Comparison of ENCODE assay signal across 9 cellular contexts in genomic region chr1:169595764-169596711, GRCh38. TPM values are rescaled to one million over a fixed set of nuclear protein-coding genes. Genes with fewer than 3 reads are reported as not detected.
DNase-seq lines count a peak whose midpoint lies in the region; ATAC-seq and TF ChIP-seq lines count a peak whose summit lies in the region.
"Had no signal": no experiment of that assay in that cellular context is flagged by ENCODE, and none has a peak within 500 bp of the region (broad histone marks: within the 10 kb centered on the region; RNA-seq: fewer than 3 reads in every experiment).

No MANE protein-coding gene starts in this region.

- no peak overlapping the region for H3K4me3 ChIP-seq in HEK293 (ENCODE audit: low read depth, low read length)
- no peak overlapping the region for H3K4me3 ChIP-seq in sigmoid colon

- H3K27ac Mint-ChIP-seq in Calu3 (ENCODE audit: unreplicated experiment) = no peak overlapping the region
- H3K27ac Mint-ChIP-seq in activated CD4-positive, alpha-beta memory T cell treated with anti-CD3 and anti-CD28 coated beads, Interleukin-2, amount 10 ng/mL, durations not matched to agents 7 days and 5 days = no peak overlapping the region

- 36 to 68% methylated on average over 3 of the region's 3 CpGs for WGBS in sigmoid colon, 2 donors

- H3K36me3 ChIP-seq in HEK293 (ENCODE audit: control insufficient read depth in 2 of 2, insufficient read depth in 1 of 2, low read length in 2 of 2) (no peaks in the 10 kb centered on the region), sigmoid colon (no peaks in the 10 kb centered on the region)

- POLR2A ChIA-PET in HEK293 (lab: Yijun Ruan, JAX) = no interaction called here
- POLR2A ChIA-PET in activated CD4-positive, alpha-beta memory T cell treated with anti-CD3 and anti-CD28 coated beads, Interleukin-2, amount 10 ng/mL, durations not matched to agents 7 days and 5 days (lab: Charles Lee) = interaction anchor here (1.2 to 2.3 kb wide), 3 partner anchors 9 to 199 kb away, joined by 3 to 12 read pairs (median 6); partner anchors contain the start of genes F5 and METTL18

- TF ChIP-seq CTCF in Calu3 (IDR thresholded peaks at IDR 0.05; ENCODE audit: unreplicated experiment) (no peak), HEK293 (tag by site-specific recombination; IDR thresholded peaks at IDR 0.05) (no peak), sigmoid colon (IDR thresholded peaks at IDR 0.05) (no peak)

- H3K4me3 Mint-ChIP-seq in Calu3 (ENCODE audit: low read depth, unreplicated experiment) = no peak overlapping the region
- H3K4me3 Mint-ChIP-seq in activated CD4-positive, alpha-beta memory T cell treated with anti-CD3 and anti-CD28 coated beads, Interleukin-2, amount 10 ng/mL, durations not matched to agents 7 days and 5 days = no peak overlapping the region
- H3K4me3 Mint-ChIP-seq: central memory CD8-positive, alpha-beta T cell had no signal

- H3K27ac ChIP-seq in HEK293 (ENCODE audit: extremely low read depth, low read depth, low read length) (no peak overlapping the region), sigmoid colon (no peak overlapping the region)

- no peak for TF ChIP-seq EP300 in sigmoid colon (IDR thresholded peaks at IDR 0.05)

- H3K9me3 ChIP-seq in HEK293 (ENCODE audit: control insufficient read depth, insufficient read depth, low read depth, low read length) = no peaks in the 10 kb centered on the region
- no peaks in the 10 kb centered on the region for H3K9me3 ChIP-seq in sigmoid colon

- H3K27me3 ChIP-seq in sigmoid colon = no peaks in the 10 kb centered on the region

- peak; percentile 36 for DNase-seq in Calu3
- DNase-seq in activated CD4-positive, alpha-beta memory T cell treated with anti-CD3 and anti-CD28 coated beads, Interleukin-2, amount 10 ng/mL, durations not matched to agents 7 days and 5 days = peak; percentile 40
- peak; percentile 83 for DNase-seq in islet precursor cell
- no peak for DNase-seq in LoVo (ENCODE audit: low spot score)
- DNase-seq in sigmoid colon = no peak

- H3K9me3 Mint-ChIP-seq in Calu3 (ENCODE audit: low read depth, unreplicated experiment) = no peaks in the 10 kb centered on the region
- H3K9me3 Mint-ChIP-seq in activated CD4-positive, alpha-beta memory T cell treated with anti-CD3 and anti-CD28 coated beads, Interleukin-2, amount 10 ng/mL, durations not matched to agents 7 days and 5 days = no peaks in the 10 kb centered on the region
- H3K9me3 Mint-ChIP-seq: central memory CD8-positive, alpha-beta T cell had no signal

- no peaks in the 10 kb centered on the region for H3K36me3 Mint-ChIP-seq in Calu3 (ENCODE audit: insufficient read depth, unreplicated experiment)
- no peaks in the 10 kb centered on the region for H3K36me3 Mint-ChIP-seq in activated CD4-positive, alpha-beta memory T cell treated with anti-CD3 and anti-CD28 coated beads, Interleukin-2, amount 10 ng/mL, durations not matched to agents 7 days and 5 days (ENCODE audit: low read depth)

- H3K4me1 ChIP-seq in HEK293 (ENCODE audit: control insufficient read depth, insufficient read depth, low read length) (no peaks in the 10 kb centered on the region), sigmoid colon (no peaks in the 10 kb centered on the region)

- H3K4me1 Mint-ChIP-seq in Calu3 (ENCODE audit: low read depth, unreplicated experiment) = peaks cover 15% of the 10 kb centered on the region
- peaks cover 33% of the 10 kb centered on the region for H3K4me1 Mint-ChIP-seq in activated CD4-positive, alpha-beta memory T cell treated with anti-CD3 and anti-CD28 coated beads, Interleukin-2, amount 10 ng/mL, durations not matched to agents 7 days and 5 days

- TF ChIP-seq POLR2A in sigmoid colon (IDR thresholded peaks at IDR 0.05) = no peak

- BruUV-seq in Calu3 (replicated peaks; lab: Mats Ljungman, UMichigan) = no TSS peak

- CTCF ChIA-PET in Calu3 (lab: Charles Lee) = interaction anchor here (1.7 kb wide), 1 partner anchor 10 kb away, joined by 7 read pairs; the partner anchor contains the start of gene F5
- CTCF ChIA-PET in HEK293 (lab: Yijun Ruan, JAX) = interaction anchor here (0.6 to 1.9 kb wide), 5 partner anchors 10 to 213 kb away, joined by 3 to 10 read pairs (median 5); partner anchors contain the start of gene F5
- CTCF ChIA-PET in activated CD4-positive, alpha-beta memory T cell treated with anti-CD3 and anti-CD28 coated beads, Interleukin-2, amount 10 ng/mL, durations not matched to agents 7 days and 5 days (lab: Charles Lee) = interaction anchor here (1.1 to 2.3 kb wide), 4 partner anchors 9 to 116 kb away, joined by 3 to 16 read pairs (median 6); partner anchors contain the start of gene F5

- intact Hi-C loops in Calu3 (cut with micrococcal nuclease; ENCODE audit: unreplicated experiment) (no loop called here), sigmoid colon (cut with DNase I) (no loop called here)

- no peaks in the 10 kb centered on the region for H3K27me3 Mint-ChIP-seq in Calu3 (ENCODE audit: unreplicated experiment)
- H3K27me3 Mint-ChIP-seq in activated CD4-positive, alpha-beta memory T cell treated with anti-CD3 and anti-CD28 coated beads, Interleukin-2, amount 10 ng/mL, durations not matched to agents 7 days and 5 days = peaks cover 11% of the 10 kb centered on the region
- H3K27me3 Mint-ChIP-seq: central memory CD8-positive, alpha-beta T cell had no signal

- ATAC-seq in GM19455 (IDR thresholded peaks at IDR 0.05; ENCODE audit: unreplicated experiment) (no peak), GM18873 (IDR thresholded peaks at IDR 0.05; ENCODE audit: low FRiP score, unreplicated experiment) (no peak)

TF ChIP-seq in HEK293, 187 proteins besides CTCF, POLR2A, EP300 and RAD21:
- TF ChIP-seq SALL2 (tag by site-specific recombination; IDR thresholded peaks at IDR 0.05; ENCODE audit: borderline replicate concordance) = no peak
- TF ChIP-seq REST (tag by site-specific recombination; IDR thresholded peaks at IDR 0.05) = peak; percentile 97
TF ChIP-seq in HEK293: peak in this region for 1.

RNA-seq across cellular contexts. Expression of gene F5, which starts 9.8 kb away (rescaled TPM):
- total RNA-seq in Calu3 (2022) = 8.1 and 16.2 TPM in 2 replicates
- total RNA-seq in activated CD4-positive, alpha-beta memory T cell treated with anti-CD3 and anti-CD28 coated beads, Interleukin-2, amount 10 ng/mL, durations not matched to agents 7 days and 5 days = 10 to 100 TPM in 1 of 2 experiments, 1 to 10 TPM in 1; 8.9 to 11.0 TPM
- total RNA-seq in sigmoid colon = under 1 TPM in 3 of 4 donors, not detected in 1; under 0.01 to 0.71 (median 0.54) TPM
- polyA plus RNA-seq in sigmoid colon = 1 to 10 TPM in 1 of 3 donors, under 1 TPM in 1, not detected in 1; under 0.01 to 1.0 TPM

RNA-seq across cellular contexts. Expression of gene SELP, which starts 33.9 kb away (rescaled TPM):
- total RNA-seq in Calu3 (2022) = 0.47 TPM in 1 of 2 replicates, not detected in the other
- under 1 TPM; 0.45 to 0.83 TPM for total RNA-seq in activated CD4-positive, alpha-beta memory T cell treated with anti-CD3 and anti-CD28 coated beads, Interleukin-2, amount 10 ng/mL, durations not matched to agents 7 days and 5 days
- 1 to 10 TPM; 1.8 to 9.4 (median 3.3) TPM for total RNA-seq in sigmoid colon
- 1 to 10 TPM in 1 of 3 donors, under 1 TPM in 1, not detected in 1; 0.23 to 6.6 TPM for polyA plus RNA-seq in sigmoid colon

Comparison
In these comparisons a context has a peak if more than half of its experiments do, and no peak if none do; other contexts are left out.
1. DNase-seq: peak in Calu3 (single experiment), activated CD4-positive, alpha-beta memory T cell treated with anti-CD3 and anti-CD28 coated beads, Interleukin-2, amount 10 ng/mL, durations not matched to agents 7 days and 5 days (single experiment) and islet precursor cell (single experiment); none in LoVo (single experiment) and sigmoid colon (single experiment).